ENCODE assay signal across 28 cellular contexts in genomic region chr11:4006946-4007680, GRCh38.
DNase-seq lines count a peak whose midpoint lies in the region; ATAC-seq and TF ChIP-seq lines count a peak whose summit lies in the region.
"Had no signal": no experiment of that assay in that cellular context is flagged by ENCODE, and none has a peak within 500 bp of the region (broad histone marks: within the 10 kb centered on the region; RNA-seq: fewer than 3 reads in every experiment).

No MANE protein-coding gene starts in this region.

- no peak for ATAC-seq in activated T-cell treated with anti-CD3 and anti-CD28 coated beads, Interleukin-2, amount 50 U/mL, for 4 hours
- ATAC-seq in GM21529 (IDR thresholded peaks at IDR 0.05; ENCODE audit: unreplicated experiment) = no peak
- ATAC-seq: activated CD8-positive, alpha-beta memory T cell treated with anti-CD3 and anti-CD28 coated beads, Interleukin-2, amount 10 ng/mL, durations not matched to agents 7 days and 5 days; stimulated activated naive B cell treated with anti-CD40 and anti-IgM and Interleukin-4, amounts not matched to agents 10 μg/mL and 1 μg/mL and 100 μg/mL, for 72 hours had no signal

- H3K36me3 Mint-ChIP-seq in activated T-cell treated with anti-CD3 and anti-CD28 coated beads, Interleukin-2, amount 50 U/mL, for 24 hours (ENCODE audit: low read depth) = peaks cover 14% of the 10 kb centered on the region
- H3K36me3 Mint-ChIP-seq in activated T-cell treated with anti-CD3 and anti-CD28 coated beads, Interleukin-2, amount 50 U/mL, for 4 hours (ENCODE audit: insufficient read depth) = peaks cover 6% of the 10 kb centered on the region
- H3K36me3 Mint-ChIP-seq in immature natural killer cell = peaks cover 0 to 4% (median 0%) of the 10 kb centered on the region in 3 donors
- peaks cover 6% of the 10 kb centered on the region for H3K36me3 Mint-ChIP-seq in mesothelial cell of epicardium

- H3K4me3 Mint-ChIP-seq in activated T-cell treated with anti-CD3 and anti-CD28 coated beads, Interleukin-2, amount 50 U/mL, for 24 hours = no peak overlapping the region
- no peak overlapping the region for H3K4me3 Mint-ChIP-seq in activated T-cell treated with anti-CD3 and anti-CD28 coated beads, Interleukin-2, amount 50 U/mL, for 4 hours
- peak overlapping the region in 3 of 5 donors; percentile 0 to 22 (median 8) for H3K4me3 Mint-ChIP-seq in immature natural killer cell
- H3K4me3 Mint-ChIP-seq in mesothelial cell of epicardium = no peak overlapping the region
- H3K4me3 Mint-ChIP-seq: activated CD4-positive, alpha-beta T cell treated with anti-CD3 and anti-CD28 coated beads, Interleukin-2, amount 10 ng/mL, durations not matched to agents 7 days and 5 days; activated CD8-positive, alpha-beta memory T cell treated with anti-CD3 and anti-CD28 coated beads, Interleukin-2, amount 10 ng/mL, durations not matched to agents 7 days and 5 days; activated naive CD4-positive, alpha-beta T cell treated with anti-CD3 and anti-CD28 coated beads for 36 hours; activated T-helper 1 cell treated with anti-CD3 and anti-CD28 coated beads, Interleukin-12 subunit alpha, Interleukin-12 subunit beta, Interleukin-2, Interleukin-4 antibody, amounts not matched to agents 30 ng/mL and 10 ng/mL and 1 ng/mL, durations not matched to agents 14 hours and 24 hours and 36 hours; stimulated activated naive B cell treated with anti-CD40 and anti-IgM and Interleukin-4, amounts not matched to agents 10 μg/mL and 1 μg/mL and 100 μg/mL, for 72 hours had no signal

- peaks cover 36% of the 10 kb centered on the region for H3K4me1 Mint-ChIP-seq in activated T-cell treated with anti-CD3 and anti-CD28 coated beads, Interleukin-2, amount 50 U/mL, for 24 hours (ENCODE audit: low read depth)
- peaks cover 28% of the 10 kb centered on the region for H3K4me1 Mint-ChIP-seq in activated T-cell treated with anti-CD3 and anti-CD28 coated beads, Interleukin-2, amount 50 U/mL, for 4 hours (ENCODE audit: low read depth)
- peaks cover 47 to 53% of the 10 kb centered on the region in 2 donors for H3K4me1 Mint-ChIP-seq in immature natural killer cell
- no peaks in the 10 kb centered on the region for H3K4me1 Mint-ChIP-seq in mesothelial cell of epicardium

- H3K36me3 ChIP-seq in KOPT-K1 (ENCODE audit: insufficient read depth, low read length) (no peaks in the 10 kb centered on the region), skeletal muscle tissue (ENCODE audit: control insufficient read depth in 3 of 3, insufficient read depth in 3 of 3, low read length in 3 of 3) (no peaks in the 10 kb centered on the region)
- H3K36me3 ChIP-seq: MG63, prostate gland, WERI-Rb-1 had no signal

- no peaks in the 10 kb centered on the region for H3K9me3 ChIP-seq in KOPT-K1 (ENCODE audit: insufficient read depth, low read length, poor library complexity, severe bottlenecking)
- H3K9me3 ChIP-seq in skeletal muscle tissue (ENCODE audit: control insufficient read depth in 3 of 3, low read length in 3 of 3) = no peaks in the 10 kb centered on the region
- H3K9me3 ChIP-seq: MG63, prostate gland, testis had no signal

- H3K4me1 ChIP-seq in skeletal muscle tissue (ENCODE audit: control insufficient read depth in 3 of 3, insufficient read depth in 3 of 3, low read length in 3 of 3) = peaks cover 14 to 17% (median 15%) of the 10 kb centered on the region in 3 donors
- H3K4me1 ChIP-seq: prostate gland, testis had no signal

- H3K27me3 ChIP-seq in skeletal muscle tissue (ENCODE audit: control insufficient read depth in 3 of 3, insufficient read depth in 3 of 3, low read length in 3 of 3) = no peaks in the 10 kb centered on the region
- H3K27me3 ChIP-seq: MG63, testis had no signal

- no peaks in the 10 kb centered on the region for H3K27me3 Mint-ChIP-seq in activated T-cell treated with anti-CD3 and anti-CD28 coated beads, Interleukin-2, amount 50 U/mL, for 24 hours
- H3K27me3 Mint-ChIP-seq in activated T-cell treated with anti-CD3 and anti-CD28 coated beads, Interleukin-2, amount 50 U/mL, for 4 hours (ENCODE audit: low read depth) = no peaks in the 10 kb centered on the region
- H3K27me3 Mint-ChIP-seq in immature natural killer cell (ENCODE audit: low read depth in 3 of 3) (peaks cover 0 to 2% (median 2%) of the 10 kb centered on the region in 3 donors), mesothelial cell of epicardium (ENCODE audit: low read depth) (no peaks in the 10 kb centered on the region)
- H3K27me3 Mint-ChIP-seq: activated CD4-positive, alpha-beta T cell treated with anti-CD3 and anti-CD28 coated beads, Interleukin-2, amount 10 ng/mL, durations not matched to agents 7 days and 5 days; activated CD8-positive, alpha-beta memory T cell treated with anti-CD3 and anti-CD28 coated beads, Interleukin-2, amount 10 ng/mL, durations not matched to agents 7 days and 5 days; stimulated activated naive B cell treated with anti-CD40 and anti-IgM and Interleukin-4, amounts not matched to agents 10 μg/mL and 1 μg/mL and 100 μg/mL, for 72 hours had no signal

- no peak for TF ChIP-seq CTCF in foreskin fibroblast (IDR thresholded peaks at IDR 0.05; ENCODE audit: low read depth, low read length)
- TF ChIP-seq CTCF in mesothelial cell of epicardium (IDR thresholded peaks at IDR 0.05; ENCODE audit: unreplicated experiment) = no peak

- DNase-seq in activated T-cell treated with anti-CD3 and anti-CD28 coated beads, Interleukin-2, amount 50 U/mL, for 24 hours = no peak
- no peak for DNase-seq in activated T-cell treated with anti-CD3 and anti-CD28 coated beads, Interleukin-2, amount 50 U/mL, for 4 hours
- DNase-seq in immature natural killer cell = no peak
- no peak for DNase-seq in foreskin fibroblast
- DNase-seq in mesothelial cell of epicardium (ENCODE audit: low spot score in 2 of 2, unreplicated experiment in 2 of 2) = no peak
- DNase-seq: activated CD4-positive, alpha-beta T cell treated with anti-CD3 and anti-CD28 coated beads, Interleukin-2, amount 10 ng/mL, durations not matched to agents 7 days and 5 days; activated CD8-positive, alpha-beta memory T cell treated with anti-CD3 and anti-CD28 coated beads, Interleukin-2, amount 10 ng/mL, durations not matched to agents 7 days and 5 days; activated naive CD4-positive, alpha-beta T cell treated with anti-CD3 and anti-CD28 coated beads for 36 hours; amygdala; effector CD4-positive, alpha-beta T cell; KG1; MG63; NCI-H1105; NCI-H187; nucleus accumbens; SIG-M5; stimulated activated CD4-positive, alpha-beta T cell treated with anti-CD3 and anti-CD28 coated beads, Interleukin-15, amount 100 ng/mL, for 24 hours; stimulated activated naive B cell treated with anti-CD40 and anti-IgM and Interleukin-4, amounts not matched to agents 10 μg/mL and 1 μg/mL and 100 μg/mL, for 72 hours; T1000; testis; WERI-Rb-1 had no signal

- H3K27ac ChIP-seq in KOPT-K1 (ENCODE audit: low read depth, low read length, poor library complexity, severe bottlenecking) (peak overlapping the region; percentile 47), skeletal muscle tissue (ENCODE audit: low read depth, low read length) (peak overlapping the region; percentile 90)
- H3K27ac ChIP-seq: C4-2B, HL-60, prostate gland, testis, WERI-Rb-1 had no signal

- peaks cover 5% of the 10 kb centered on the region for H3K9me3 Mint-ChIP-seq in activated T-cell treated with anti-CD3 and anti-CD28 coated beads, Interleukin-2, amount 50 U/mL, for 24 hours
- H3K9me3 Mint-ChIP-seq in activated T-cell treated with anti-CD3 and anti-CD28 coated beads, Interleukin-2, amount 50 U/mL, for 4 hours = no peaks in the 10 kb centered on the region
- peaks cover 0 to 2% (median 0%) of the 10 kb centered on the region in 6 donors for H3K9me3 Mint-ChIP-seq in immature natural killer cell
- peaks cover 7% of the 10 kb centered on the region for H3K9me3 Mint-ChIP-seq in mesothelial cell of epicardium

- peak overlapping the region; percentile 18 to 51 (median 45) for H3K9ac ChIP-seq in skeletal muscle tissue (ENCODE audit: low read depth in 1 of 3, low read length in 3 of 3)

- H3K27ac Mint-ChIP-seq in activated T-cell treated with anti-CD3 and anti-CD28 coated beads, Interleukin-2, amount 50 U/mL, for 24 hours = peak overlapping the region; percentile 8
- H3K27ac Mint-ChIP-seq in immature natural killer cell (peak overlapping the region in 5 of 6 donors; percentile 59 to 80 (median 71)), mesothelial cell of epicardium (no peak overlapping the region)
- H3K27ac Mint-ChIP-seq: activated CD4-positive, alpha-beta T cell treated with anti-CD3 and anti-CD28 coated beads, Interleukin-2, amount 10 ng/mL, durations not matched to agents 7 days and 5 days; activated CD8-positive, alpha-beta memory T cell treated with anti-CD3 and anti-CD28 coated beads, Interleukin-2, amount 10 ng/mL, durations not matched to agents 7 days and 5 days; activated naive CD4-positive, alpha-beta T cell treated with anti-CD3 and anti-CD28 coated beads for 36 hours; activated T-helper 1 cell treated with anti-CD3 and anti-CD28 coated beads, Interleukin-12 subunit alpha, Interleukin-12 subunit beta, Interleukin-2, Interleukin-4 antibody, amounts not matched to agents 30 ng/mL and 10 ng/mL and 1 ng/mL, durations not matched to agents 14 hours and 24 hours and 36 hours; stimulated activated naive B cell treated with anti-CD40 and anti-IgM and Interleukin-4, amounts not matched to agents 10 μg/mL and 1 μg/mL and 100 μg/mL, for 72 hours had no signal

- H3K4me3 ChIP-seq in skeletal muscle tissue (ENCODE audit: low read length in 3 of 3) = peak overlapping the region in 2 of 3 donors; percentile 14 to 19
- no peak overlapping the region for H3K4me3 ChIP-seq in foreskin fibroblast (ENCODE audit: low read depth in 1 of 2, low read length in 2 of 2)
- H3K4me3 ChIP-seq: MG63, prostate gland, testis had no signal

Comparison
In these comparisons a context has a peak if more than half of its experiments do, and no peak if none do; other contexts are left out.
1. H3K4me3 Mint-ChIP-seq: peak in immature natural killer cell (3 of 5); none in activated T-cell treated with anti-CD3 and anti-CD28 coated beads, Interleukin-2, amount 50 U/mL, for 24 hours (single experiment), activated T-cell treated with anti-CD3 and anti-CD28 coated beads, Interleukin-2, amount 50 U/mL, for 4 hours (single experiment) and mesothelial cell of epicardium (single experiment).
2. H3K4me3 ChIP-seq: peak in skeletal muscle tissue (2 of 3); none in foreskin fibroblast (0 of 2).